Comparison of ENCODE assay signal across 10 cellular contexts in the genomic region with DNA sequence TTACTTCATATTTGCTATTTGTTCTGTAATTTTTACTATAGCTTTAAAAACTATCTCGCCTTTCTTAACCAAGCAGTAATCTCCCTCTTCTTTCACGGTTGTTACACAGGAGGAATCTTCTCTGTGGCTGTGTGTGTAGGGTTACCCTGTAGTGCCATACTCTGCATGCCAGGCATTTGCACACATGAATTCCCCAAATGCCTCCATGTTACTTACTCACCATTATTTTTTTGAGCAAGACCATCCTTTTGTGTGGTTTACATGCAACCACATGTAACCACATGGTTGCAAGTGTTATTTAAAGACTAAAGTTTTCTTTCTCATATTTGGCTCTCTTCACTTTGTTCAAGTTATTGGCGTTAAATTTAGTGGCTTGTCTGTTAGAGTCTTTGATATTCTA. TPM values are rescaled to one million over a fixed set of nuclear protein-coding genes. Genes with fewer than 3 reads are reported as not detected.
A peak's percentile ranks its signal among the peaks of the same experiment; 100 is the strongest.
DNase-seq lines count a peak whose midpoint lies in the region; ATAC-seq and TF ChIP-seq lines count a peak whose summit lies in the region.
"Had no signal": no experiment of that assay in that cellular context is flagged by ENCODE, and none has a peak within 500 bp of the region (broad histone marks: within the 10 kb centered on the region; RNA-seq: fewer than 3 reads in every experiment).

No MANE protein-coding gene starts in this region.

- H2BK12ac ChIP-seq in H9 (ENCODE audit: insufficient read length, low read depth, low read length), result no peak overlapping the region

- no peak overlapping the region for H3K14ac ChIP-seq in H9 (ENCODE audit: insufficient read depth, low read length)

- H3K79me2 ChIP-seq in H9 (ENCODE audit: insufficient read depth, low read length), result no peaks in the 10 kb centered on the region

- H3K27ac ChIP-seq in H9 (ENCODE audit: insufficient read length, low read depth, low read length), result no peak overlapping the region
- H3K27ac ChIP-seq: upper lobe of right lung had no signal

- no peak overlapping the region for H3K4ac ChIP-seq in H9 (ENCODE audit: low read depth, low read length)

- H4K8ac ChIP-seq in H9 (replicated peaks; ENCODE audit: insufficient read length, low read depth, low read length), result no peak overlapping the region

- H3K27ac Mint-ChIP-seq in H9, result peak overlapping the region in 2 of 3 experiments; percentile 5 to 19; a peak in 2 of 7 replicates

- no peaks in the 10 kb centered on the region for H3K23me2 ChIP-seq in H9 (ENCODE audit: insufficient read length, low read depth, low read length, poor library complexity, severe bottlenecking)

- TF ChIP-seq CTCF in H9 (conservative IDR thresholded peaks at IDR 0.05), result no peak

- no peaks in the 10 kb centered on the region for H3K4me1 ChIP-seq in H9 (ENCODE audit: insufficient read depth, low read length)

- peaks cover 2 to 11% of the 10 kb centered on the region in 2 experiments; a peak in 3 of 4 replicates for H3K4me1 Mint-ChIP-seq in H9

- H3K4me2 ChIP-seq in H9 (ENCODE audit: insufficient read depth, insufficient read length, low read length), result no peak overlapping the region

- no peak overlapping the region for H2BK5ac ChIP-seq in H9 (ENCODE audit: insufficient read length, low read length)

- no peak overlapping the region for H3K9ac ChIP-seq in H9 (ENCODE audit: extremely low read depth, insufficient read length, low read length)

- H3K9me3 ChIP-seq in H9 (ENCODE audit: control insufficient read depth, low read depth, low read length), result peaks cover 8% of the 10 kb centered on the region
- H3K9me3 ChIP-seq: upper lobe of right lung had no signal

- peaks cover 3 to 5% of the 10 kb centered on the region in 2 experiments; a peak in 4 of 5 replicates for H3K9me3 Mint-ChIP-seq in H9

- H4K91ac ChIP-seq in H9 (ENCODE audit: insufficient read length, low read depth, low read length), result no peak overlapping the region

- H2BK120ac ChIP-seq in H9 (ENCODE audit: low read depth, low read length, poor library complexity, severe bottlenecking), result no peak overlapping the region

- no peak overlapping the region for H3T11ph ChIP-seq in H9 (ENCODE audit: low read length)

- no peak overlapping the region for H3K4me3 Mint-ChIP-seq in H9

- H2AFZ ChIP-seq in H9 (ENCODE audit: low read length), result no peak overlapping the region

- ATAC-seq in GM18868 (IDR thresholded peaks at IDR 0.05; ENCODE audit: unreplicated experiment), result peak; percentile 100
- ATAC-seq: upper lobe of right lung had no signal

- DNase-seq in H9 (no peak), LHCN-M2 (ENCODE audit: low read depth) (peak; percentile 17), myocyte (ENCODE audit: low read depth) (peak; percentile 50), occipital lobe (lab: John Stamatoyannopoulos, UW) (no peak), hepatic stellate cell (ENCODE audit: low spot score) (no peak), SKM-1 (lab: John Stamatoyannopoulos, UW; ENCODE audit: unreplicated experiment) (no peak), NCI-H1048 (lab: John Stamatoyannopoulos, UW) (no peak)
- DNase-seq: upper lobe of right lung had no signal

- no peak overlapping the region for H4K5ac ChIP-seq in H9 (ENCODE audit: insufficient read length, low read depth, low read length)

- H2BK20ac ChIP-seq in H9 (ENCODE audit: low read depth, low read length, poor library complexity, severe bottlenecking), result no peak overlapping the region

- H2BK15ac ChIP-seq in H9 (ENCODE audit: low read depth, low read length), result no peak overlapping the region

- H3K18ac ChIP-seq in H9 (ENCODE audit: insufficient read length, low read depth, low read length), result no peak overlapping the region

- peaks cover 63 to 79% (median 64%) of the 10 kb centered on the region in 3 experiments for H3K36me3 Mint-ChIP-seq in H9 (ENCODE audit: insufficient read depth in 1 of 3, low read depth in 3 of 3)

- no peak overlapping the region for H2AK5ac ChIP-seq in H9 (ENCODE audit: insufficient read length, low read length)

- no peaks in the 10 kb centered on the region for H3K27me3 Mint-ChIP-seq in H9 (ENCODE audit: low read depth)

- no peaks in the 10 kb centered on the region for H3K27me3 ChIP-seq in H9 (ENCODE audit: insufficient read depth, low read length)
- H3K27me3 ChIP-seq: upper lobe of right lung had no signal

- no peak overlapping the region for H3K23ac ChIP-seq in H9 (ENCODE audit: insufficient read length, low read depth, low read length)

- H3K79me1 ChIP-seq in H9 (ENCODE audit: insufficient read depth, low read depth, low read length, poor library complexity, severe bottlenecking), result no peaks in the 10 kb centered on the region

- WGBS in H9 (ENCODE audit: extremely low coverage, insufficient read length, low lambda C conversion rate), result no CpG with 5 or more reads among the region's 3 CpGs

- no peaks in the 10 kb centered on the region for H4K20me1 ChIP-seq in H9 (ENCODE audit: control insufficient read depth, insufficient read depth, insufficient read length)

- no peak overlapping the region for H3K56ac ChIP-seq in H9 (ENCODE audit: insufficient read length, low read depth, low read length)

RNA-seq across cellular contexts. Expression of a gene that starts 45.5 kb away (rescaled TPM):
- total RNA-seq in H9 (2021), result 45.6 and 46.5 TPM in 2 replicates
- total RNA-seq in LHCN-M2 (2014; rRNA removed), result 29.0 and 32.1 TPM in 2 replicates
- 11.8 TPM for polyA plus RNA-seq in LHCN-M2 (2012)
- total RNA-seq in myocyte, result 20.2 and 22.0 TPM in 2 replicates
- polyA plus RNA-seq in myocyte (2012), result 8.1 TPM
- total RNA-seq in occipital lobe, result 29.0 TPM

RNA-seq across cellular contexts. Expression of a gene that starts 46.7 kb away (rescaled TPM):
- total RNA-seq in H9 (2021), result 0.66 and 1.1 TPM in 2 replicates
- 0.06 TPM in 1 of 2 replicates, not detected in the other for total RNA-seq in LHCN-M2 (2014; rRNA removed)
- polyA plus RNA-seq in LHCN-M2 (2012), result 0.07 TPM
- not detected in 2 replicates for total RNA-seq in myocyte
- not detected for polyA plus RNA-seq in myocyte (2012)
- 1.7 TPM for total RNA-seq in occipital lobe
- total RNA-seq: fibroblast of villous mesenchyme had no signal

Comparison
In these comparisons a context has a peak if more than half of its experiments do, and no peak if none do; other contexts are left out.
1. DNase-seq: peak in LHCN-M2 (single experiment) and myocyte (single experiment); none in H9 (single experiment), occipital lobe (single experiment), hepatic stellate cell (single experiment), SKM-1 (single experiment) and NCI-H1048 (single experiment).